10 cellular contexts compared by ENCODE assay signal in the genomic region with DNA sequence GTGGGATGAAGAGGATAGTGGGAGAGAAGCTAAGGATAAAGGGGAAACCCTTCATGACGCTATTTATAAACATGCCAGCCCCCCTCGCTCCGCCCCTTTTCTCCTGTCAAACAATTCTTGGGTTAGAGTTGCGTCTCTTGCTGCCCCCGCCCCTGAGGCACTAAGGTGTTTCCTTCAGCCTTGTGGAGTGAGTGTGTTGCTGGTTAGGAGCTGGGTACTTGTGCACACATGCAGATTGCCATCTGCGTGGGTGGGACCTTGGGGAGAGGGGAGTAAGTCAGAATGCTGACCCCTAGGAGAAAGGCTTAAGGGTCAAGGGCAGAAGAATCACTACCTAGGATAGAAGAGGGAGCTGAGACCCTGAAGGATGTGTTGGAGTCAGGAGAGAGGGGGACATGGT. TPM values are rescaled to one million over a fixed set of nuclear protein-coding genes. Genes with fewer than 3 reads are reported as not detected.
DNase-seq lines count a peak whose midpoint lies in the region; ATAC-seq, FAIRE-seq and TF ChIP-seq lines count a peak whose summit lies in the region.
"Had no signal": no experiment of that assay in that cellular context is flagged by ENCODE, and none has a peak within 500 bp of the region (broad histone marks: within the 10 kb centered on the region; RNA-seq: fewer than 3 reads in every experiment).

No MANE protein-coding gene starts in this region.

- CTCF ChIA-PET in activated naive CD4-positive, alpha-beta T cell treated with anti-CD3 and anti-CD28 coated beads, Interleukin-2, amount 10 ng/mL, durations not matched to agents 7 days and 5 days (lab: Charles Lee), result interaction anchor here (0.6 to 3.1 kb wide), 8 partner anchors 9 to 200 kb away, joined by 3 to 21 read pairs (median 4); no protein-coding TSS in a partner anchor

- H3K9ac ChIP-seq in kidney (ENCODE audit: low read length in 2 of 2), result peak overlapping the region in 1 of 2 donors; percentile 17
- H3K9ac ChIP-seq: KMS-11 had no signal

- H3K36me3 ChIP-seq in kidney (ENCODE audit: control insufficient read depth in 1 of 2, insufficient read depth in 2 of 2, low read length in 2 of 2) (peaks cover 5 to 15% of the 10 kb centered on the region in 2 donors), thymus (ENCODE audit: control insufficient read depth, insufficient read depth) (peaks cover 22% of the 10 kb centered on the region)

- peaks cover 31 to 46% of the 10 kb centered on the region in 2 donors for H3K4me1 ChIP-seq in kidney (ENCODE audit: control insufficient read depth in 1 of 2, insufficient read depth in 1 of 2, low read depth in 1 of 2, low read length in 2 of 2)
- peaks cover 30% of the 10 kb centered on the region for H3K4me1 ChIP-seq in thymus (ENCODE audit: control insufficient read depth, insufficient read depth, low read length)

- intact Hi-C loops in kidney (cut with DNase I), result no loop called here

- H3K4me1 Mint-ChIP-seq in activated naive CD4-positive, alpha-beta T cell treated with anti-CD3 and anti-CD28 coated beads, Interleukin-2, amount 10 ng/mL, durations not matched to agents 7 days and 5 days, result peaks cover 58% of the 10 kb centered on the region
- H3K4me1 Mint-ChIP-seq in activated naive CD8-positive, alpha-beta T cell treated with anti-CD3 and anti-CD28 coated beads, Interleukin-2, amount 50 U/mL, for 24 hours, result peaks cover 63% of the 10 kb centered on the region

- H3K9me3 ChIP-seq in kidney (ENCODE audit: control insufficient read depth in 1 of 2, low read length in 2 of 2) (no peaks in the 10 kb centered on the region), thymus (ENCODE audit: control insufficient read depth) (no peaks in the 10 kb centered on the region)

- no peak for TF ChIP-seq CTCF in kidney (IDR thresholded peaks at IDR 0.05; ENCODE audit: borderline replicate concordance, extremely low read depth, insufficient read depth)

- H3K27ac ChIP-seq in kidney (ENCODE audit: low read depth in 2 of 2, low read length in 2 of 2), result peak overlapping the region; percentile 26 to 65
- peak overlapping the region; percentile 56 for H3K27ac ChIP-seq in thymus (ENCODE audit: low read depth)
- H3K27ac ChIP-seq: KMS-11 had no signal

- H3K27ac Mint-ChIP-seq in activated naive CD4-positive, alpha-beta T cell treated with anti-CD3 and anti-CD28 coated beads, Interleukin-2, amount 10 ng/mL, durations not matched to agents 7 days and 5 days, result no peak overlapping the region
- H3K27ac Mint-ChIP-seq in activated naive CD8-positive, alpha-beta T cell treated with anti-CD3 and anti-CD28 coated beads, Interleukin-2, amount 50 U/mL, for 24 hours, result no peak overlapping the region

- no peaks in the 10 kb centered on the region for H3K27me3 Mint-ChIP-seq in activated naive CD4-positive, alpha-beta T cell treated with anti-CD3 and anti-CD28 coated beads, Interleukin-2, amount 10 ng/mL, durations not matched to agents 7 days and 5 days
- H3K27me3 Mint-ChIP-seq in activated naive CD8-positive, alpha-beta T cell treated with anti-CD3 and anti-CD28 coated beads, Interleukin-2, amount 50 U/mL, for 24 hours, result no peaks in the 10 kb centered on the region

- H3K27me3 ChIP-seq in thymus (ENCODE audit: control insufficient read depth, insufficient read depth), result no peaks in the 10 kb centered on the region

- in situ Hi-C loops in G401 (cut with HindIII; ENCODE audit: low sequenced_read_pairs), result no loop called here

- H3K36me3 Mint-ChIP-seq in activated naive CD4-positive, alpha-beta T cell treated with anti-CD3 and anti-CD28 coated beads, Interleukin-2, amount 10 ng/mL, durations not matched to agents 7 days and 5 days, result peaks cover 32% of the 10 kb centered on the region
- peaks cover 20% of the 10 kb centered on the region for H3K36me3 Mint-ChIP-seq in activated naive CD8-positive, alpha-beta T cell treated with anti-CD3 and anti-CD28 coated beads, Interleukin-2, amount 50 U/mL, for 24 hours (ENCODE audit: low read depth)

- ATAC-seq in activated naive CD8-positive, alpha-beta T cell treated with anti-CD3 and anti-CD28 coated beads, Interleukin-2, amount 50 U/mL, for 24 hours, result no peak

- H3K4me3 Mint-ChIP-seq in activated naive CD4-positive, alpha-beta T cell treated with anti-CD3 and anti-CD28 coated beads, Interleukin-2, amount 10 ng/mL, durations not matched to agents 7 days and 5 days, result peak overlapping the region; percentile 35
- peak overlapping the region; percentile 60 for H3K4me3 Mint-ChIP-seq in activated naive CD8-positive, alpha-beta T cell treated with anti-CD3 and anti-CD28 coated beads, Interleukin-2, amount 50 U/mL, for 24 hours

- peak overlapping the region in 1 of 2 donors; percentile 48 for H3K4me3 ChIP-seq in kidney (ENCODE audit: low read length in 2 of 2)
- no peak overlapping the region for H3K4me3 ChIP-seq in thymus (ENCODE audit: low read length)

- 68% methylated on average over 6 of the region's 6 CpGs for WGBS in thymus

- DNase-seq in activated naive CD4-positive, alpha-beta T cell treated with anti-CD3 and anti-CD28 coated beads, Interleukin-2, amount 10 ng/mL, durations not matched to agents 7 days and 5 days, result no peak
- no peak for DNase-seq in activated naive CD4-positive, alpha-beta T cell treated with Interleukin-2 at 50 U/mL for 16 hours
- no peak for DNase-seq in activated naive CD8-positive, alpha-beta T cell treated with anti-CD3 and anti-CD28 coated beads, Interleukin-2, amount 50 U/mL, for 24 hours
- DNase-seq in kidney (no peak), G401 (ENCODE audit: low spot score) (no peak), GM19240 (ENCODE audit: insufficient read length, low spot score) (no peak)
- no peak for DNase-seq in effector CD4-positive, alpha-beta T cell

- no peak for FAIRE-seq in kidney (lab: Jason Lieb, UNC)
- FAIRE-seq: colon had no signal

- H3K9me3 Mint-ChIP-seq in activated naive CD4-positive, alpha-beta T cell treated with anti-CD3 and anti-CD28 coated beads, Interleukin-2, amount 10 ng/mL, durations not matched to agents 7 days and 5 days, result no peaks in the 10 kb centered on the region
- H3K9me3 Mint-ChIP-seq in activated naive CD8-positive, alpha-beta T cell treated with anti-CD3 and anti-CD28 coated beads, Interleukin-2, amount 50 U/mL, for 24 hours, result no peaks in the 10 kb centered on the region

RNA-seq across cellular contexts. Expression of a gene that starts 5.4 kb away (rescaled TPM):
- total RNA-seq in kidney, result 17.0 TPM
- polyA plus RNA-seq in kidney (ENCODE audit: insufficient read depth, low read depth, low replicate concordance), result 4.4 TPM
- polyA plus RNA-seq in thymus, result 8.9 TPM
- 3.4 and 8.1 TPM in 2 replicates for total RNA-seq in G401 (2014; rRNA removed; shearing (Covaris generic))

RNA-seq across cellular contexts. Expression of a gene that starts 28.2 kb away (rescaled TPM):
- 17.7 TPM for total RNA-seq in kidney
- polyA plus RNA-seq in kidney (ENCODE audit: insufficient read depth, low read depth, low replicate concordance), result 2.9 TPM
- 9.6 TPM for polyA plus RNA-seq in thymus
- total RNA-seq in G401 (2014; rRNA removed; shearing (Covaris generic)), result not detected in 2 replicates

RNA-seq across cellular contexts. Expression of a gene that starts 44.1 kb away (rescaled TPM):
- 29.0 TPM for total RNA-seq in kidney
- polyA plus RNA-seq in kidney (ENCODE audit: insufficient read depth, low read depth, low replicate concordance) (20.5 TPM), thymus (33.3 TPM)
- total RNA-seq in G401 (2014; rRNA removed; shearing (Covaris generic)), result 30.6 and 35.1 TPM in 2 replicates

Comparison
In these comparisons a context has a peak if more than half of its experiments do, and no peak if none do; other contexts are left out.
1. RNA of a gene that starts 28.2 kb away (total RNA-seq): 17.7 TPM in kidney (single experiment); not detected in G401; every median in the first group is over 10 times any median in the second.